ENCODE assay signal across 3 cellular contexts in the genomic region with DNA sequence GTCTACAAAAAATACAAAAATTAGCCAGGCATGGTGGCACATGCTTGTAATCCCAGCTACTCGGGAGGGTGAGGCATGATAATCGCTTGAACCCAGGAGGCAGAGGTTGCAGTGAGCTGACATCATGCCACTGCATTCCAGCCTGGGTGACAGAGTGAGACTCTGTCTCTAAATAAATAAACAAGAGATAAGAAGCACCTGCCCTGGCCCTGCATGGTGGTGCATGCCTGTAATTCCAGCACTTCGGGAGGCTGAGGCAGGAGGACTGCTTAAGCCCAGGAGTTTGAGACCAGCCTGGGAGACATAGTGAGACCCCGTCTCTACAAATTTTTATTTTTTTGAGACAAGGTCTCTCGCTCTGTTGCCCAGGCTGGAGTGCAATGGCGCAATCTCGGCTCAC.
TF ChIP-seq lines count a peak whose summit lies in the region.
"Not testable (repeated sequence)": the region's sequence is repeated elsewhere in the genome, so short reads cannot be mapped to it uniquely, and the experiment has no call there.

No MANE protein-coding gene starts in this region.

TF ChIP-seq in HEK293, 187 proteins besides CTCF, POLR2A, EP300 and RAD21 (continues in another document):
- TF ChIP-seq ZXDB (tag by site-specific recombination; IDR thresholded peaks at IDR 0.05) (0 out of 2 replicates have a peak, but pooled peaks have one; percentile 33), ZFP69B (tag by site-specific recombination; IDR thresholded peaks at IDR 0.05) (0 out of 2 replicates have a peak, but pooled peaks have one; percentile 34), SP7 (tag by site-specific recombination; IDR thresholded peaks at IDR 0.05) (0 out of 2 replicates have a peak, but pooled peaks have one; percentile 43), WT1 (tag by site-specific recombination; IDR thresholded peaks at IDR 0.05) (peak; percentile 77), ZIC2 (tag by site-specific recombination; IDR thresholded peaks at IDR 0.05) (peak; percentile 66), GLIS2 (tag by site-specific recombination; IDR thresholded peaks at IDR 0.05) (peak; percentile 29; the same call in 1 of the 2 replicates), ZNF223 (tag by site-specific recombination; IDR thresholded peaks at IDR 0.05) (0 out of 2 replicates have a peak, but pooled peaks have one; percentile 17), ZBTB17 (tag by site-specific recombination; IDR thresholded peaks at IDR 0.05) (peak; percentile 94)
- TF ChIP-seq, protein P1, sequence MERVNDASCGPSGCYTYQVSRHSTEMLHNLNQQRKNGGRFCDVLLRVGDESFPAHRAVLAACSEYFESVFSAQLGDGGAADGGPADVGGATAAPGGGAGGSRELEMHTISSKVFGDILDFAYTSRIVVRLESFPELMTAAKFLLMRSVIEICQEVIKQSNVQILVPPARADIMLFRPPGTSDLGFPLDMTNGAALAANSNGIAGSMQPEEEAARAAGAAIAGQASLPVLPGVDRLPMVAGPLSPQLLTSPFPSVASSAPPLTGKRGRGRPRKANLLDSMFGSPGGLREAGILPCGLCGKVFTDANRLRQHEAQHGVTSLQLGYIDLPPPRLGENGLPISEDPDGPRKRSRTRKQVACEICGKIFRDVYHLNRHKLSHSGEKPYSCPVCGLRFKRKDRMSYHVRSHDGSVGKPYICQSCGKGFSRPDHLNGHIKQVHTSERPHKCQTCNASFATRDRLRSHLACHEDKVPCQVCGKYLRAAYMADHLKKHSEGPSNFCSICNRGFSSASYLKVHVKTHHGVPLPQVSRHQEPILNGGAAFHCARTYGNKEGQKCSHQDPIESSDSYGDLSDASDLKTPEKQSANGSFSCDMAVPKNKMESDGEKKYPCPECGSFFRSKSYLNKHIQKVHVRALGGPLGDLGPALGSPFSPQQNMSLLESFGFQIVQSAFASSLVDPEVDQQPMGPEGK (tag by site-specific recombination; IDR thresholded peaks at IDR 0.05), result peak; percentile 46; the same call in 1 of the 2 replicates
- TF ChIP-seq, protein P2, sequence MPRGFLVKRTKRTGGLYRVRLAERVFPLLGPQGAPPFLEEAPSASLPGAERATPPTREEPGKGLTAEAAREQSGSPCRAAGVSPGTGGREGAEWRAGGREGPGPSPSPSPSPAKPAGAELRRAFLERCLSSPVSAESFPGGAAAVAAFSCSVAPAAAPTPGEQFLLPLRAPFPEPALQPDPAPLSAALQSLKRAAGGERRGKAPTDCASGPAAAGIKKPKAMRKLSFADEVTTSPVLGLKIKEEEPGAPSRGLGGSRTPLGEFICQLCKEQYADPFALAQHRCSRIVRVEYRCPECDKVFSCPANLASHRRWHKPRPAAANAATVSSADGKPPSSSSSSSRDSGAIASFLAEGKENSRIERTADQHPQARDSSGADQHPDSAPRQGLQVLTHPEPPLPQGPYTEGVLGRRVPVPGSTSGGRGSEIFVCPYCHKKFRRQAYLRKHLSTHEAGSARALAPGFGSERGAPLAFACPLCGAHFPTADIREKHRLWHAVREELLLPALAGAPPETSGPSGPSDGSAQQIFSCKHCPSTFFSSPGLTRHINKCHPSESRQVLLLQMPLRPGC (tag by site-specific recombination; IDR thresholded peaks at IDR 0.05), result peak; percentile 77
- TF ChIP-seq, protein P3, sequence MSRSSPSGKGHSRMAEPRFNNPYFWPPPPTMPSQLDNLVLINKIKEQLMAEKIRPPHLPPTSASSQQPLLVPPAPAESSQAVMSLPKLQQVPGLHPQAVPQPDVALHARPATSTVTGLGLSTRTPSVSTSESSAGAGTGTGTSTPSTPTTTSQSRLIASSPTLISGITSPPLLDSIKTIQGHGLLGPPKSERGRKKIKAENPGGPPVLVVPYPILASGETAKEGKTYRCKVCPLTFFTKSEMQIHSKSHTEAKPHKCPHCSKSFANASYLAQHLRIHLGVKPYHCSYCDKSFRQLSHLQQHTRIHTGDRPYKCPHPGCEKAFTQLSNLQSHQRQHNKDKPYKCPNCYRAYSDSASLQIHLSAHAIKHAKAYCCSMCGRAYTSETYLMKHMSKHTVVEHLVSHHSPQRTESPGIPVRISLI (tag by site-specific recombination; IDR thresholded peaks at IDR 0.05), result 0 out of 2 replicates have a peak, but pooled peaks have one; percentile 10

TF ChIP-seq in K562, 482 proteins besides CTCF, POLR2A, EP300 and RAD21:
- peak; percentile 56; the same call in 1 of the 2 replicates for TF ChIP-seq CTBP1 (IDR thresholded peaks at IDR 0.05; ENCODE audit: borderline replicate concordance)

TF ChIP-seq in HepG2, 621 proteins besides CTCF, POLR2A, EP300 and RAD21:
- TF ChIP-seq, protein P4, sequence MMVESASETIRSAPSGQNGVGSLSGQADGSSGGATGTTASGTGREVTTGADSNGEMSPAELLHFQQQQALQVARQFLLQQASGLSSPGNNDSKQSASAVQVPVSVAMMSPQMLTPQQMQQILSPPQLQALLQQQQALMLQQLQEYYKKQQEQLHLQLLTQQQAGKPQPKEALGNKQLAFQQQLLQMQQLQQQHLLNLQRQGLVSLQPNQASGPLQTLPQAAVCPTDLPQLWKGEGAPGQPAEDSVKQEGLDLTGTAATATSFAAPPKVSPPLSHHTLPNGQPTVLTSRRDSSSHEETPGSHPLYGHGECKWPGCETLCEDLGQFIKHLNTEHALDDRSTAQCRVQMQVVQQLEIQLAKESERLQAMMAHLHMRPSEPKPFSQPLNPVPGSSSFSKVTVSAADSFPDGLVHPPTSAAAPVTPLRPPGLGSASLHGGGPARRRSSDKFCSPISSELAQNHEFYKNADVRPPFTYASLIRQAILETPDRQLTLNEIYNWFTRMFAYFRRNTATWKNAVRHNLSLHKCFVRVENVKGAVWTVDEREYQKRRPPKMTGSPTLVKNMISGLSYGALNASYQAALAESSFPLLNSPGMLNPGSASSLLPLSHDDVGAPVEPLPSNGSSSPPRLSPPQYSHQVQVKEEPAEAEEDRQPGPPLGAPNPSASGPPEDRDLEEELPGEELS (CRISPR knock-in tag; IDR thresholded peaks at IDR 0.05), result peak; percentile 60
- TF ChIP-seq, protein P5, sequence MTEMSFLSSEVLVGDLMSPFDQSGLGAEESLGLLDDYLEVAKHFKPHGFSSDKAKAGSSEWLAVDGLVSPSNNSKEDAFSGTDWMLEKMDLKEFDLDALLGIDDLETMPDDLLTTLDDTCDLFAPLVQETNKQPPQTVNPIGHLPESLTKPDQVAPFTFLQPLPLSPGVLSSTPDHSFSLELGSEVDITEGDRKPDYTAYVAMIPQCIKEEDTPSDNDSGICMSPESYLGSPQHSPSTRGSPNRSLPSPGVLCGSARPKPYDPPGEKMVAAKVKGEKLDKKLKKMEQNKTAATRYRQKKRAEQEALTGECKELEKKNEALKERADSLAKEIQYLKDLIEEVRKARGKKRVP (CRISPR knock-in tag; IDR thresholded peaks at IDR 0.05), result peak in 1 of 2 experiments; percentile 95; a peak in 2 of 4 replicates
- TF ChIP-seq FOXA3 (CRISPR knock-in tag; IDR thresholded peaks at IDR 0.05) (peak; percentile 66), SOX6 (CRISPR knock-in tag; IDR thresholded peaks at IDR 0.05) (0 out of 2 replicates have a peak, but pooled peaks have one; percentile 31), HDAC1 (CRISPR knock-in tag; IDR thresholded peaks at IDR 0.05) (peak; percentile 50; the same call in 1 of the 2 replicates), IRF2 (CRISPR knock-in tag; IDR thresholded peaks at IDR 0.05) (0 out of 2 replicates have a peak, but pooled peaks have one; percentile 26), TEAD3 (CRISPR knock-in tag; optimal IDR thresholded peaks at IDR 0.05; ENCODE audit: borderline replicate concordance) (peak; percentile 95), FOXA1 (CRISPR knock-in tag; IDR thresholded peaks at IDR 0.05) (peak; percentile 35; the same call in 1 of the 2 replicates), ZNF550 (CRISPR knock-in tag; IDR thresholded peaks at IDR 0.05; ENCODE audit: borderline replicate concordance) (0 out of 2 replicates have a peak, but pooled peaks have one; percentile 47), HMG20A (CRISPR knock-in tag; IDR thresholded peaks at IDR 0.05; ENCODE audit: borderline replicate concordance) (peak; percentile 27; the same call in 1 of the 2 replicates), FOXP1 (CRISPR knock-in tag; IDR thresholded peaks at IDR 0.05) (peak; percentile 36; the same call in 1 of the 2 replicates), SOX13 (CRISPR knock-in tag; conservative IDR thresholded peaks at IDR 0.05 in 1 of 2, IDR thresholded peaks at IDR 0.05 in 1 of 2) (0 out of 4 replicates have a peak, but pooled peaks of 1 of the 2 experiments have one; percentile 15), SALL1 (CRISPR knock-in tag; IDR thresholded peaks at IDR 0.05) (0 out of 2 replicates have a peak, but pooled peaks have one; percentile 13), FOSL2 (CRISPR knock-in tag; IDR thresholded peaks at IDR 0.05) (peak; percentile 58; the same call in 1 of the 2 replicates), GATAD2A (CRISPR knock-in tag; IDR thresholded peaks at IDR 0.05) (0 out of 2 replicates have a peak, but pooled peaks have one; percentile 14), FOXO1 (CRISPR knock-in tag; IDR thresholded peaks at IDR 0.05) (peak; percentile 41; the same call in 1 of the 2 replicates), MED1 (CRISPR knock-in tag; IDR thresholded peaks at IDR 0.05) (peak; percentile 38), ZMYM2 (CRISPR knock-in tag; IDR thresholded peaks at IDR 0.05) (peak; percentile 65; the same call in 1 of the 2 replicates), SAP130 (CRISPR knock-in tag; IDR thresholded peaks at IDR 0.05; ENCODE audit: low read depth) (peak; percentile 45; the same call in 1 of the 2 replicates)
- TF ChIP-seq, protein P6, sequence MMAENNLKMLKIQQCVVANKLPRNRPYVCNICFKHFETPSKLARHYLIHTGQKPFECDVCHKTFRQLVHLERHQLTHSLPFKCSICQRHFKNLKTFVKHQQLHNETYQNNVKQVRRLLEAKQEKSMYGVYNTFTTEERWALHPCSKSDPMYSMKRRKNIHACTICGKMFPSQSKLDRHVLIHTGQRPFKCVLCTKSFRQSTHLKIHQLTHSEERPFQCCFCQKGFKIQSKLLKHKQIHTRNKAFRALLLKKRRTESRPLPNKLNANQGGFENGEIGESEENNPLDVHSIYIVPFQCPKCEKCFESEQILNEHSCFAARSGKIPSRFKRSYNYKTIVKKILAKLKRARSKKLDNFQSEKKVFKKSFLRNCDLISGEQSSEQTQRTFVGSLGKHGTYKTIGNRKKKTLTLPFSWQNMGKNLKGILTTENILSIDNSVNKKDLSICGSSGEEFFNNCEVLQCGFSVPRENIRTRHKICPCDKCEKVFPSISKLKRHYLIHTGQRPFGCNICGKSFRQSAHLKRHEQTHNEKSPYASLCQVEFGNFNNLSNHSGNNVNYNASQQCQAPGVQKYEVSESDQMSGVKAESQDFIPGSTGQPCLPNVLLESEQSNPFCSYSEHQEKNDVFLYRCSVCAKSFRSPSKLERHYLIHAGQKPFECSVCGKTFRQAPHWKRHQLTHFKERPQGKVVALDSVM (CRISPR knock-in tag; IDR thresholded peaks at IDR 0.05), result peak; percentile 98
- TF ChIP-seq SOX6, FOXA1, FOXP1, SOX13 (IDR thresholded peaks at IDR 0.05): not testable (repeated sequence)
- TF ChIP-seq, protein P7, sequence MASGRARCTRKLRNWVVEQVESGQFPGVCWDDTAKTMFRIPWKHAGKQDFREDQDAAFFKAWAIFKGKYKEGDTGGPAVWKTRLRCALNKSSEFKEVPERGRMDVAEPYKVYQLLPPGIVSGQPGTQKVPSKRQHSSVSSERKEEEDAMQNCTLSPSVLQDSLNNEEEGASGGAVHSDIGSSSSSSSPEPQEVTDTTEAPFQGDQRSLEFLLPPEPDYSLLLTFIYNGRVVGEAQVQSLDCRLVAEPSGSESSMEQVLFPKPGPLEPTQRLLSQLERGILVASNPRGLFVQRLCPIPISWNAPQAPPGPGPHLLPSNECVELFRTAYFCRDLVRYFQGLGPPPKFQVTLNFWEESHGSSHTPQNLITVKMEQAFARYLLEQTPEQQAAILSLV (CRISPR knock-in tag; IDR thresholded peaks at IDR 0.05; ENCODE audit: borderline replicate concordance), result 0 out of 2 replicates have a peak, but pooled peaks have one; percentile 33
- TF ChIP-seq, protein P8, sequence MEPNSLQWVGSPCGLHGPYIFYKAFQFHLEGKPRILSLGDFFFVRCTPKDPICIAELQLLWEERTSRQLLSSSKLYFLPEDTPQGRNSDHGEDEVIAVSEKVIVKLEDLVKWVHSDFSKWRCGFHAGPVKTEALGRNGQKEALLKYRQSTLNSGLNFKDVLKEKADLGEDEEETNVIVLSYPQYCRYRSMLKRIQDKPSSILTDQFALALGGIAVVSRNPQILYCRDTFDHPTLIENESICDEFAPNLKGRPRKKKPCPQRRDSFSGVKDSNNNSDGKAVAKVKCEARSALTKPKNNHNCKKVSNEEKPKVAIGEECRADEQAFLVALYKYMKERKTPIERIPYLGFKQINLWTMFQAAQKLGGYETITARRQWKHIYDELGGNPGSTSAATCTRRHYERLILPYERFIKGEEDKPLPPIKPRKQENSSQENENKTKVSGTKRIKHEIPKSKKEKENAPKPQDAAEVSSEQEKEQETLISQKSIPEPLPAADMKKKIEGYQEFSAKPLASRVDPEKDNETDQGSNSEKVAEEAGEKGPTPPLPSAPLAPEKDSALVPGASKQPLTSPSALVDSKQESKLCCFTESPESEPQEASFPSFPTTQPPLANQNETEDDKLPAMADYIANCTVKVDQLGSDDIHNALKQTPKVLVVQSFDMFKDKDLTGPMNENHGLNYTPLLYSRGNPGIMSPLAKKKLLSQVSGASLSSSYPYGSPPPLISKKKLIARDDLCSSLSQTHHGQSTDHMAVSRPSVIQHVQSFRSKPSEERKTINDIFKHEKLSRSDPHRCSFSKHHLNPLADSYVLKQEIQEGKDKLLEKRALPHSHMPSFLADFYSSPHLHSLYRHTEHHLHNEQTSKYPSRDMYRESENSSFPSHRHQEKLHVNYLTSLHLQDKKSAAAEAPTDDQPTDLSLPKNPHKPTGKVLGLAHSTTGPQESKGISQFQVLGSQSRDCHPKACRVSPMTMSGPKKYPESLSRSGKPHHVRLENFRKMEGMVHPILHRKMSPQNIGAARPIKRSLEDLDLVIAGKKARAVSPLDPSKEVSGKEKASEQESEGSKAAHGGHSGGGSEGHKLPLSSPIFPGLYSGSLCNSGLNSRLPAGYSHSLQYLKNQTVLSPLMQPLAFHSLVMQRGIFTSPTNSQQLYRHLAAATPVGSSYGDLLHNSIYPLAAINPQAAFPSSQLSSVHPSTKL (CRISPR knock-in tag; IDR thresholded peaks at IDR 0.05), result peak; percentile 43; the same call in 1 of the 2 replicates
- TF ChIP-seq, protein P9, sequence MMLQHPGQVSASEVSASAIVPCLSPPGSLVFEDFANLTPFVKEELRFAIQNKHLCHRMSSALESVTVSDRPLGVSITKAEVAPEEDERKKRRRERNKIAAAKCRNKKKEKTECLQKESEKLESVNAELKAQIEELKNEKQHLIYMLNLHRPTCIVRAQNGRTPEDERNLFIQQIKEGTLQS (CRISPR knock-in tag; IDR thresholded peaks at IDR 0.05), result 0 out of 2 replicates have a peak, but pooled peaks have one; percentile 15
